Comparison of ENCODE assay signal across 21 cellular contexts in the genomic region with DNA sequence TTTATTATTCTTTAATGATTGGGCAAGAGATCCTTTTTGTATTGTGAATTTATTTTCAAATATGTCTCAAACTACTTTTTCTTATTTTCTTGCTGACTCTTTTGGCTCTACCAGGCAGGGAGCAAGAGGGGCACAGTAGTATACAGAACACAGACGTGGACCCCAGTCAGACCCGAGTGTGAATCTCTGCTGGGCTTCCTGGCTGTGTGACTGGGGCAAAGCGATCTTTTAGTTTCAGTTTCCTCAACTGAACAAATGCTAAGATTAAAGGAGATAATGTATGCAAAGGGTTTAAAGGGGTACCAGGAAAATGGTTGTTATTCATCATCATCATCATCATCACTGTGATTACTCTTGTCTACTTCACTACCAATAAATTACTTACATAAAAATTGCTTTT.
DNase-seq lines count a peak whose midpoint lies in the region; ATAC-seq and TF ChIP-seq lines count a peak whose summit lies in the region.
"Had no signal": no experiment of that assay in that cellular context is flagged by ENCODE, and none has a peak within 500 bp of the region (broad histone marks: within the 10 kb centered on the region; RNA-seq: fewer than 3 reads in every experiment).

No MANE protein-coding gene starts in this region.

- peak overlapping the region; percentile 19; the same call in 1 of the 2 replicates for H3K4me2 ChIP-seq in PC-9
- H3K4me2 ChIP-seq: neural progenitor cell had no signal

- no peaks in the 10 kb centered on the region for H3K36me3 Mint-ChIP-seq in effector memory CD8-positive, alpha-beta T cell (ENCODE audit: insufficient read depth)
- H3K36me3 Mint-ChIP-seq: activated naive CD4-positive, alpha-beta T cell treated with anti-CD3 and anti-CD28 coated beads, Interleukin-2, amount 50 U/mL, for 72 hours; neural progenitor cell had no signal

- H3K27ac ChIP-seq in PC-9 (no peak overlapping the region), heart right ventricle (no peak overlapping the region)
- H3K27ac ChIP-seq: neural progenitor cell, RWPE1, transverse colon had no signal

- CTCF ChIA-PET in PC-9 (lab: Charles Lee): no interaction called here

- peak overlapping the region in 1 of 2 donors; percentile 82 for H3K27ac Mint-ChIP-seq in effector memory CD8-positive, alpha-beta T cell
- H3K27ac Mint-ChIP-seq: activated CD4-positive, alpha-beta T cell treated with anti-CD3 and anti-CD28 coated beads, Interleukin-2, amount 10 ng/mL, durations not matched to agents 7 days and 5 days; activated naive CD4-positive, alpha-beta T cell treated with anti-CD3 and anti-CD28 coated beads, Interleukin-2, amount 50 U/mL, for 72 hours; endodermal cell; neural progenitor cell; stimulated activated naive CD8-positive, alpha-beta T cell treated with anti-CD3 and anti-CD28 coated beads, Interleukin-15, amount 100 ng/mL, for 72 hours had no signal

- no peaks in the 10 kb centered on the region for H3K27me3 Mint-ChIP-seq in effector memory CD8-positive, alpha-beta T cell
- H3K27me3 Mint-ChIP-seq: activated CD4-positive, alpha-beta T cell treated with anti-CD3 and anti-CD28 coated beads, Interleukin-2, amount 10 ng/mL, durations not matched to agents 7 days and 5 days; stimulated activated naive CD8-positive, alpha-beta T cell treated with anti-CD3 and anti-CD28 coated beads, Interleukin-15, amount 100 ng/mL, for 72 hours had no signal

- H3K27me3 ChIP-seq in PC-9 (ENCODE audit: insufficient read depth, low read depth): no peaks in the 10 kb centered on the region
- H3K27me3 ChIP-seq in heart right ventricle: no peaks in the 10 kb centered on the region
- no peaks in the 10 kb centered on the region for H3K27me3 ChIP-seq in MG63
- H3K27me3 ChIP-seq: neural progenitor cell, transverse colon had no signal

- no peaks in the 10 kb centered on the region for H3K79me2 ChIP-seq in PC-9 (ENCODE audit: low read depth)

- no peak for TF ChIP-seq CTCF in AG10803 (conservative IDR thresholded peaks at IDR 0.05; ENCODE audit: low read length)
- TF ChIP-seq CTCF in PC-9 (conservative IDR thresholded peaks at IDR 0.05): no peak
- no peak for TF ChIP-seq CTCF in heart right ventricle (IDR thresholded peaks at IDR 0.05)

- H3K9me2 ChIP-seq in PC-9 (ENCODE audit: insufficient read depth): no peaks in the 10 kb centered on the region

- no peaks in the 10 kb centered on the region for H3F3A ChIP-seq in PC-9 (ENCODE audit: insufficient read depth, low read depth)

- 76% methylated on average over 3 of the region's 3 CpGs for WGBS in heart right ventricle, 2 donors

- H2AFZ ChIP-seq in PC-9: no peak overlapping the region
- H2AFZ ChIP-seq: neural progenitor cell had no signal

- no peaks in the 10 kb centered on the region for H3K36me3 ChIP-seq in PC-9 (ENCODE audit: low read depth)
- no peaks in the 10 kb centered on the region for H3K36me3 ChIP-seq in heart right ventricle
- H3K36me3 ChIP-seq in MG63: no peaks in the 10 kb centered on the region
- H3K36me3 ChIP-seq: neural progenitor cell, transverse colon had no signal

- peak overlapping the region; percentile 71 to 79 for H3K4me3 Mint-ChIP-seq in effector memory CD8-positive, alpha-beta T cell
- H3K4me3 Mint-ChIP-seq: activated CD4-positive, alpha-beta T cell treated with anti-CD3 and anti-CD28 coated beads, Interleukin-2, amount 10 ng/mL, durations not matched to agents 7 days and 5 days; endodermal cell; neural progenitor cell; stimulated activated naive CD8-positive, alpha-beta T cell treated with anti-CD3 and anti-CD28 coated beads, Interleukin-15, amount 100 ng/mL, for 72 hours had no signal

- peaks cover 2 to 5% of the 10 kb centered on the region in 2 donors for H3K4me1 Mint-ChIP-seq in effector memory CD8-positive, alpha-beta T cell (ENCODE audit: low read depth in 2 of 2)
- H3K4me1 Mint-ChIP-seq: neural progenitor cell; stimulated activated naive CD8-positive, alpha-beta T cell treated with anti-CD3 and anti-CD28 coated beads, Interleukin-15, amount 100 ng/mL, for 72 hours had no signal

- no peaks in the 10 kb centered on the region for H3K4me1 ChIP-seq in PC-9 (replicated peaks; ENCODE audit: insufficient read depth)
- no peaks in the 10 kb centered on the region for H3K4me1 ChIP-seq in heart right ventricle
- H3K4me1 ChIP-seq: transverse colon had no signal

- DNase-seq in AG10803 (ENCODE audit: low read depth) (no peak), Daoy (ENCODE audit: low read depth) (peak; percentile 15), PC-9 (no peak), heart right ventricle (no peak), middle frontal gyrus (ENCODE audit: extremely low spot score, low spot score) (no peak), MG63 (no peak), posterior vena cava (ENCODE audit: low spot score) (no peak)
- DNase-seq in effector memory CD8-positive, alpha-beta T cell: peak in 2 of 3 experiments; percentile 2 to 3
- DNase-seq: activated CD4-positive, alpha-beta T cell treated with anti-CD3 and anti-CD28 coated beads, Interleukin-2, amount 10 ng/mL, durations not matched to agents 7 days and 5 days; endodermal cell; Karpas-422; NCI-H1105; NCI-H2029 treated with DMSO at 0.1 percent for 48 hours; NCI-H446; stimulated activated CD4-positive, alpha-beta T cell treated with anti-CD3 and anti-CD28 coated beads, Interleukin-4, amount 100 ng/mL, for 24 hours; stimulated activated naive CD8-positive, alpha-beta T cell treated with anti-CD3 and anti-CD28 coated beads, Interleukin-15, amount 100 ng/mL, for 72 hours; transverse colon had no signal

- no peaks in the 10 kb centered on the region; the same call in 1 of the 2 replicates for H3K9me3 ChIP-seq in PC-9 (ENCODE audit: insufficient read depth, low read depth)
- no peaks in the 10 kb centered on the region for H3K9me3 ChIP-seq in heart right ventricle
- no peaks in the 10 kb centered on the region for H3K9me3 ChIP-seq in MG63
- H3K9me3 ChIP-seq: transverse colon had no signal

- H3K9me3 Mint-ChIP-seq in effector memory CD8-positive, alpha-beta T cell: no peaks in the 10 kb centered on the region
- H3K9me3 Mint-ChIP-seq: activated CD4-positive, alpha-beta T cell treated with anti-CD3 and anti-CD28 coated beads, Interleukin-2, amount 10 ng/mL, durations not matched to agents 7 days and 5 days; activated naive CD4-positive, alpha-beta T cell treated with anti-CD3 and anti-CD28 coated beads, Interleukin-2, amount 50 U/mL, for 72 hours; endodermal cell; neural progenitor cell; stimulated activated naive CD8-positive, alpha-beta T cell treated with anti-CD3 and anti-CD28 coated beads, Interleukin-15, amount 100 ng/mL, for 72 hours had no signal

- peak overlapping the region; percentile 35 for H3K4me3 ChIP-seq in AG10803 (ENCODE audit: low read length)
- H3K4me3 ChIP-seq in PC-9: no peak overlapping the region
- no peak overlapping the region for H3K4me3 ChIP-seq in heart right ventricle
- H3K4me3 ChIP-seq in MG63: no peak overlapping the region
- H3K4me3 ChIP-seq: neural progenitor cell, transverse colon had no signal

- POLR2A ChIA-PET in PC-9 (lab: Charles Lee; ENCODE audit: unreplicated experiment): no interaction called here

- H4K20me1 ChIP-seq in PC-9 (ENCODE audit: insufficient read depth): no peaks in the 10 kb centered on the region

- intact Hi-C loops in PC-9 (cut with micrococcal nuclease; ENCODE audit: unreplicated experiment): no loop called here
- intact Hi-C loops in heart right ventricle (cut with DNase I): no loop called here
- intact Hi-C loops in posterior vena cava (cut with DNase I): no loop called here

- ATAC-seq in effector memory CD8-positive, alpha-beta T cell (replicated peaks): peak; percentile 49
- ATAC-seq in heart right ventricle: no peak
- ATAC-seq: activated naive CD4-positive, alpha-beta T cell treated with anti-CD3 and anti-CD28 coated beads, Interleukin-2, amount 50 U/mL, for 72 hours; left lobe of liver; stimulated activated naive CD8-positive, alpha-beta T cell treated with anti-CD3 and anti-CD28 coated beads, Interleukin-15, amount 100 ng/mL, for 72 hours had no signal

- no TSS peak for BruUV-seq in PC-9 (replicated peaks; lab: Mats Ljungman, UMichigan)

Comparison
In these comparisons a context has a peak if more than half of its experiments do, and no peak if none do; other contexts are left out.
1. DNase-seq: peak in Daoy (single experiment) and effector memory CD8-positive, alpha-beta T cell (2 of 3); none in AG10803 (single experiment), PC-9 (0 of 2), heart right ventricle (0 of 2), middle frontal gyrus (single experiment), MG63 (single experiment) and posterior vena cava (single experiment).